Comparison of ENCODE assay signal across 8 cellular contexts in genomic region chr3:129824926-129825541, GRCh38.
DNase-seq lines count a peak whose midpoint lies in the region; ATAC-seq, FAIRE-seq and TF ChIP-seq lines count a peak whose summit lies in the region.

No MANE protein-coding gene starts in this region.

- H3K4me3 ChIP-seq in Jurkat, Clone E6-1 (ENCODE audit: low read length) = no peak overlapping the region
- H3K4me3 ChIP-seq in right atrium auricular region = no peak overlapping the region
- H3K4me3 ChIP-seq in spleen = no peak overlapping the region

- no peak overlapping the region for H3K27ac Mint-ChIP-seq in activated T-cell treated with anti-CD3 and anti-CD28 coated beads, Interleukin-2, amount 50 U/mL, for 24 hours
- no peak overlapping the region for H3K27ac Mint-ChIP-seq in activated naive CD8-positive, alpha-beta T cell treated with anti-CD3 and anti-CD28 coated beads, Interleukin-2, amount 50 U/mL, for 24 hours

- no peak overlapping the region for H3K4me3 Mint-ChIP-seq in activated T-cell treated with anti-CD3 and anti-CD28 coated beads, Interleukin-2, amount 50 U/mL, for 24 hours
- no peak overlapping the region for H3K4me3 Mint-ChIP-seq in activated naive CD8-positive, alpha-beta T cell treated with anti-CD3 and anti-CD28 coated beads, Interleukin-2, amount 50 U/mL, for 24 hours

- TF ChIP-seq CTCF in right atrium auricular region (IDR thresholded peaks at IDR 0.05) = peak; percentile 57 to 76
- TF ChIP-seq CTCF in spleen (IDR thresholded peaks at IDR 0.05 in 8 of 11, conservative IDR thresholded peaks at IDR 0.05 in 3 of 11) = peak; percentile 35 to 77 (median 69)

- peak; percentile 73 for FAIRE-seq in RCC 7860 (lab: Jason Lieb, UNC)

- peak; percentile 36 for ATAC-seq in activated naive CD8-positive, alpha-beta T cell treated with anti-CD3 and anti-CD28 coated beads, Interleukin-2, amount 50 U/mL, for 24 hours
- no peak for ATAC-seq in GM18498 (IDR thresholded peaks at IDR 0.05; ENCODE audit: unreplicated experiment)

- H3K4me1 ChIP-seq in right atrium auricular region = peaks cover 0 to 5% of the 10 kb centered on the region in 2 donors
- peaks cover 4 to 95% (median 34%) of the 10 kb centered on the region in 6 donors for H3K4me1 ChIP-seq in spleen

- H3K4me1 Mint-ChIP-seq in activated T-cell treated with anti-CD3 and anti-CD28 coated beads, Interleukin-2, amount 50 U/mL, for 24 hours (ENCODE audit: low read depth) = peaks cover 24% of the 10 kb centered on the region
- H3K4me1 Mint-ChIP-seq in activated naive CD8-positive, alpha-beta T cell treated with anti-CD3 and anti-CD28 coated beads, Interleukin-2, amount 50 U/mL, for 24 hours = peaks cover 14% of the 10 kb centered on the region

- 44 to 55% (median 47%) methylated on average over 3 of the region's 3 CpGs for WGBS in spleen, 5 donors

- no peak overlapping the region for H3K27ac ChIP-seq in right atrium auricular region
- H3K27ac ChIP-seq in spleen = no peak overlapping the region

- H3K27me3 Mint-ChIP-seq in activated T-cell treated with anti-CD3 and anti-CD28 coated beads, Interleukin-2, amount 50 U/mL, for 24 hours = no peaks in the 10 kb centered on the region
- H3K27me3 Mint-ChIP-seq in activated naive CD8-positive, alpha-beta T cell treated with anti-CD3 and anti-CD28 coated beads, Interleukin-2, amount 50 U/mL, for 24 hours = no peaks in the 10 kb centered on the region

- intact Hi-C loops in spleen (cut with DNase I; ENCODE audit: low total_unique reads) = loop anchor here (5.0 kb wide), 3 partner anchors 178 to 333 kb away; no protein-coding TSS in a partner anchor

- DNase-seq in activated T-cell treated with anti-CD3 and anti-CD28 coated beads for 24 hours (ENCODE audit: low read depth) (peak; percentile 38), RCC 7860 (ENCODE audit: low spot score) (peak; percentile 28), right atrium auricular region (ENCODE audit: low spot score) (no peak), spleen (no peak)
- DNase-seq in activated T-cell treated with anti-CD3 and anti-CD28 coated beads, Interleukin-2, amount 50 U/mL, for 24 hours = no peak
- DNase-seq in Jurkat, Clone E6-1 (ENCODE audit: low read depth, low spot score) = peak; percentile 40
- peak; percentile 55 for DNase-seq in activated naive CD8-positive, alpha-beta T cell treated with anti-CD3 and anti-CD28 coated beads, Interleukin-2, amount 50 U/mL, for 24 hours

- H3K27me3 ChIP-seq in right atrium auricular region = no peaks in the 10 kb centered on the region
- no peaks in the 10 kb centered on the region for H3K27me3 ChIP-seq in spleen (replicated peaks in 1 of 7)

- no peaks in the 10 kb centered on the region for H3K9me3 Mint-ChIP-seq in activated T-cell treated with anti-CD3 and anti-CD28 coated beads, Interleukin-2, amount 50 U/mL, for 24 hours
- no peaks in the 10 kb centered on the region for H3K9me3 Mint-ChIP-seq in activated naive CD8-positive, alpha-beta T cell treated with anti-CD3 and anti-CD28 coated beads, Interleukin-2, amount 50 U/mL, for 24 hours

- H3K36me3 Mint-ChIP-seq in activated T-cell treated with anti-CD3 and anti-CD28 coated beads, Interleukin-2, amount 50 U/mL, for 24 hours (ENCODE audit: low read depth) = peaks cover 11% of the 10 kb centered on the region
- no peaks in the 10 kb centered on the region for H3K36me3 Mint-ChIP-seq in activated naive CD8-positive, alpha-beta T cell treated with anti-CD3 and anti-CD28 coated beads, Interleukin-2, amount 50 U/mL, for 24 hours (ENCODE audit: low read depth)

- no peaks in the 10 kb centered on the region for H3K36me3 ChIP-seq in right atrium auricular region
- H3K36me3 ChIP-seq in spleen = peaks cover 0 to 11% (median 0%) of the 10 kb centered on the region in 6 donors

- TF ChIP-seq POLR2A in spleen (IDR thresholded peaks at IDR 0.05) = no peak

- H3K9me3 ChIP-seq in right atrium auricular region = no peaks in the 10 kb centered on the region
- no peaks in the 10 kb centered on the region for H3K9me3 ChIP-seq in spleen

Comparison
In these comparisons a context has a peak if more than half of its experiments do, and no peak if none do; other contexts are left out.
1. DNase-seq: peak in activated T-cell treated with anti-CD3 and anti-CD28 coated beads for 24 hours (single experiment), Jurkat, Clone E6-1 (single experiment), RCC 7860 (single experiment) and activated naive CD8-positive, alpha-beta T cell treated with anti-CD3 and anti-CD28 coated beads, Interleukin-2, amount 50 U/mL, for 24 hours (single experiment); none in activated T-cell treated with anti-CD3 and anti-CD28 coated beads, Interleukin-2, amount 50 U/mL, for 24 hours (single experiment), right atrium auricular region (single experiment) and spleen (single experiment).